Comparison of ENCODE assay signal across 8 cellular contexts in genomic region chr5:50958852-50959457, GRCh38.
DNase-seq lines count a peak whose midpoint lies in the region; ATAC-seq and TF ChIP-seq lines count a peak whose summit lies in the region.

No MANE protein-coding gene starts in this region.

- peaks cover 11% of the 10 kb centered on the region for H3K4me1 ChIP-seq in OCI-LY1 (ENCODE audit: insufficient read depth, low read length, severe bottlenecking)
- no peaks in the 10 kb centered on the region for H3K4me1 ChIP-seq in prostate gland (replicated peaks)

- H3K4me3 ChIP-seq in OCI-LY1 (ENCODE audit: low read depth, low read length, poor library complexity, severe bottlenecking) (no peak overlapping the region), prostate gland (no peak overlapping the region)

- no peak overlapping the region for H2AFZ ChIP-seq in OCI-LY1 (ENCODE audit: low read length)

- no peaks in the 10 kb centered on the region for H3K9me3 ChIP-seq in OCI-LY1 (ENCODE audit: low read length)
- H3K9me3 ChIP-seq in prostate gland, result no peaks in the 10 kb centered on the region

- WGBS in prostate gland, result 37% methylated on average over 5 of the region's 5 CpGs

- intact Hi-C loops in activated CD4-positive, alpha-beta T cell treated with anti-CD3 and anti-CD28 coated beads for 36 hours (cut with DNase I, micrococcal nuclease), result no loop called here
- intact Hi-C loops in prostate gland (cut with DNase I), result loop anchor here (5.0 kb wide), 1 partner anchor 1958 kb away; no protein-coding TSS in a partner anchor

- peaks cover 28% of the 10 kb centered on the region for H3K27me3 Mint-ChIP-seq in activated CD4-positive, alpha-beta T cell treated with anti-CD3 and anti-CD28 coated beads for 36 hours
- H3K27me3 Mint-ChIP-seq in activated T-cell treated with anti-CD3 and anti-CD28 coated beads, Interleukin-2, amount 50 U/mL, for 24 hours, result peaks cover 71% of the 10 kb centered on the region

- H3K79me2 ChIP-seq in OCI-LY1 (ENCODE audit: insufficient read depth, low read length), result no peaks in the 10 kb centered on the region

- peak; percentile 74 for TF ChIP-seq CTCF in OCI-LY1 (IDR thresholded peaks at IDR 0.05; ENCODE audit: low read length)
- TF ChIP-seq CTCF in prostate gland (IDR thresholded peaks at IDR 0.05), result peak in 3 of 4 experiments; percentile 59 to 71 (median 65)

- no peaks in the 10 kb centered on the region for H3K9me2 ChIP-seq in OCI-LY1 (ENCODE audit: low read depth, low read length)

- no peak overlapping the region for H3K27ac ChIP-seq in OCI-LY1 (ENCODE audit: low read depth, low read length, poor library complexity, severe bottlenecking)
- H3K27ac ChIP-seq in prostate gland, result no peak overlapping the region

- POLR2A ChIA-PET in activated CD4-positive, alpha-beta T cell treated with anti-CD3 and anti-CD28 coated beads for 36 hours (lab: Charles Lee), result no interaction called here

- CTCF ChIA-PET in activated CD4-positive, alpha-beta T cell treated with anti-CD3 and anti-CD28 coated beads for 36 hours (lab: Charles Lee), result interaction anchor here (0.7 to 1.5 kb wide), 4 partner anchors 33 to 1703 kb away, joined by 3 to 4 read pairs (median 3); no protein-coding TSS in a partner anchor

- H3K4me3 Mint-ChIP-seq in activated CD4-positive, alpha-beta T cell treated with anti-CD3 and anti-CD28 coated beads for 36 hours, result no peak overlapping the region
- H3K4me3 Mint-ChIP-seq in activated T-cell treated with anti-CD3 and anti-CD28 coated beads, Interleukin-2, amount 50 U/mL, for 24 hours, result no peak overlapping the region

- H3K27ac Mint-ChIP-seq in activated CD4-positive, alpha-beta T cell treated with anti-CD3 and anti-CD28 coated beads for 36 hours, result no peak overlapping the region
- H3K27ac Mint-ChIP-seq in activated T-cell treated with anti-CD3 and anti-CD28 coated beads, Interleukin-2, amount 50 U/mL, for 24 hours, result no peak overlapping the region

- no peak for ATAC-seq in activated CD4-positive, alpha-beta T cell treated with anti-CD3 and anti-CD28 coated beads for 36 hours
- ATAC-seq in HG03280 (IDR thresholded peaks at IDR 0.05; ENCODE audit: unreplicated experiment), result peak; percentile 48
- ATAC-seq in HG02678 (IDR thresholded peaks at IDR 0.05; ENCODE audit: unreplicated experiment), result no peak

- H3K9me3 Mint-ChIP-seq in activated CD4-positive, alpha-beta T cell treated with anti-CD3 and anti-CD28 coated beads for 36 hours (ENCODE audit: low read depth), result no peaks in the 10 kb centered on the region
- H3K9me3 Mint-ChIP-seq in activated T-cell treated with anti-CD3 and anti-CD28 coated beads, Interleukin-2, amount 50 U/mL, for 24 hours, result no peaks in the 10 kb centered on the region

- H3F3A ChIP-seq in OCI-LY1 (ENCODE audit: insufficient read depth, low read length), result no peaks in the 10 kb centered on the region

- H3K36me3 Mint-ChIP-seq in activated CD4-positive, alpha-beta T cell treated with anti-CD3 and anti-CD28 coated beads for 36 hours (ENCODE audit: low read depth), result no peaks in the 10 kb centered on the region
- H3K36me3 Mint-ChIP-seq in activated T-cell treated with anti-CD3 and anti-CD28 coated beads, Interleukin-2, amount 50 U/mL, for 24 hours (ENCODE audit: low read depth), result no peaks in the 10 kb centered on the region

- no peak overlapping the region for H3K9ac ChIP-seq in OCI-LY1 (ENCODE audit: low read length)

- no peaks in the 10 kb centered on the region for H4K20me1 ChIP-seq in OCI-LY1 (ENCODE audit: insufficient read depth, low read length)

- H3K4me1 Mint-ChIP-seq in activated CD4-positive, alpha-beta T cell treated with anti-CD3 and anti-CD28 coated beads for 36 hours, result peaks cover 6% of the 10 kb centered on the region
- peaks cover 9% of the 10 kb centered on the region for H3K4me1 Mint-ChIP-seq in activated T-cell treated with anti-CD3 and anti-CD28 coated beads, Interleukin-2, amount 50 U/mL, for 24 hours (ENCODE audit: low read depth)

- DNase-seq in activated CD4-positive, alpha-beta T cell treated with anti-CD3 and anti-CD28 coated beads for 36 hours, result peak; percentile 32
- no peak for DNase-seq in activated CD4-positive, alpha-beta T cell treated with anti-CD3 and anti-CD28 coated beads for 4 hours
- DNase-seq in erythroblast (lab: John Stamatoyannopoulos, UW), result peak; percentile 20 to 39
- peak; percentile 7 for DNase-seq in prostate gland (ENCODE audit: low spot score)
- DNase-seq in activated T-cell treated with anti-CD3 and anti-CD28 coated beads, Interleukin-2, amount 50 U/mL, for 24 hours, result no peak

- TF ChIP-seq POLR2A in erythroblast (IDR thresholded peaks at IDR 0.05; ENCODE audit: low read length) (no peak), prostate gland (IDR thresholded peaks at IDR 0.05) (no peak)

- H3K36me3 ChIP-seq in OCI-LY1 (ENCODE audit: insufficient read depth, low read length), result no peaks in the 10 kb centered on the region
- no peaks in the 10 kb centered on the region for H3K36me3 ChIP-seq in prostate gland

- H3K4me2 ChIP-seq in OCI-LY1 (ENCODE audit: low read length), result no peak overlapping the region

- H3K27me3 ChIP-seq in OCI-LY1 (ENCODE audit: insufficient read depth, low read length) (no peaks in the 10 kb centered on the region), prostate gland (replicated peaks; ENCODE audit: insufficient read depth) (no peaks in the 10 kb centered on the region)

Comparison
In these comparisons a context has a peak if more than half of its experiments do, and no peak if none do; other contexts are left out.
1. DNase-seq: peak in activated CD4-positive, alpha-beta T cell treated with anti-CD3 and anti-CD28 coated beads for 36 hours (single experiment), erythroblast (2 of 2) and prostate gland (single experiment); none in activated CD4-positive, alpha-beta T cell treated with anti-CD3 and anti-CD28 coated beads for 4 hours (0 of 2) and activated T-cell treated with anti-CD3 and anti-CD28 coated beads, Interleukin-2, amount 50 U/mL, for 24 hours (single experiment).